9 cellular contexts compared by ENCODE assay signal in genomic region chr13:33611016-33611805, GRCh38.
DNase-seq lines count a peak whose midpoint lies in the region; ATAC-seq and TF ChIP-seq lines count a peak whose summit lies in the region.
"Had no signal": no experiment of that assay in that cellular context is flagged by ENCODE, and none has a peak within 500 bp of the region (broad histone marks: within the 10 kb centered on the region; RNA-seq: fewer than 3 reads in every experiment).

No MANE protein-coding gene starts in this region.

- H3K4me3 Mint-ChIP-seq in MCF 10A (ENCODE audit: unreplicated experiment) (no peak overlapping the region), immature natural killer cell (peak overlapping the region in 1 of 5 donors; percentile 82)

- no TSS peak for BruUV-seq in MCF 10A (replicated peaks; lab: Mats Ljungman, UMichigan)

- H3K36me3 Mint-ChIP-seq in MCF 10A (ENCODE audit: insufficient read depth, unreplicated experiment) = no peaks in the 10 kb centered on the region
- H3K36me3 Mint-ChIP-seq in immature natural killer cell = peaks cover 0 to 3% (median 0%) of the 10 kb centered on the region in 3 donors

- H3K27me3 Mint-ChIP-seq in MCF 10A (ENCODE audit: insufficient read depth, unreplicated experiment) = no peaks in the 10 kb centered on the region
- peaks cover 5 to 11% (median 6%) of the 10 kb centered on the region in 3 donors for H3K27me3 Mint-ChIP-seq in immature natural killer cell (ENCODE audit: low read depth in 3 of 3)

- TF ChIP-seq POLR2A in breast epithelium (IDR thresholded peaks at IDR 0.05) = no peak

- ATAC-seq in mucosa of descending colon (no peak), GM21381 (IDR thresholded peaks at IDR 0.05; ENCODE audit: unreplicated experiment) (no peak)

- H3K4me3 ChIP-seq in breast epithelium (peak overlapping the region in 2 of 3 donors; percentile 7 to 50), ectodermal cell (ENCODE audit: insufficient read depth, low read depth, low read length) (no peak overlapping the region), mucosa of descending colon (no peak overlapping the region)

- H3K27ac Mint-ChIP-seq in MCF 10A (ENCODE audit: low read depth, unreplicated experiment) (no peak overlapping the region), immature natural killer cell (peak overlapping the region in 2 of 6 donors; percentile 74 to 81)

- H3K36me3 ChIP-seq in breast epithelium = no peaks in the 10 kb centered on the region
- H3K36me3 ChIP-seq in ectodermal cell (ENCODE audit: control insufficient read depth, insufficient read depth, low read length) = no peaks in the 10 kb centered on the region
- H3K36me3 ChIP-seq in mucosa of descending colon (ENCODE audit: low read depth) = no peaks in the 10 kb centered on the region

- H3K27me3 ChIP-seq in breast epithelium (no peaks in the 10 kb centered on the region), ectodermal cell (ENCODE audit: control insufficient read depth, insufficient read depth, low read length, poor library complexity, severe bottlenecking) (no peaks in the 10 kb centered on the region)

- H3K27ac ChIP-seq in breast epithelium (peak overlapping the region; percentile 19 to 90), ectodermal cell (ENCODE audit: insufficient read depth, low read depth, low read length, poor library complexity, severe bottlenecking) (peak overlapping the region; percentile 62)

- intact Hi-C loops in breast epithelium (cut with DNase I; ENCODE audit: low total_unique reads) (no loop called here), MCF 10A (cut with micrococcal nuclease) (no loop called here), mucosa of descending colon (cut with DNase I, micrococcal nuclease) (no loop called here)

- peak in 1 of 2 donors; percentile 22 for DNase-seq in breast epithelium (ENCODE audit: low spot score in 2 of 2)
- no peak for DNase-seq in MCF 10A (ENCODE audit: unreplicated experiment)
- peak in 2 of 3 donors; percentile 16 to 25 for DNase-seq in mucosa of descending colon
- DNase-seq in ureter (ENCODE audit: low spot score) = peak; percentile 55
- DNase-seq in COLO668 (lab: John Stamatoyannopoulos, UW; ENCODE audit: unreplicated experiment) = no peak
- no peak for DNase-seq in immature natural killer cell
- DNase-seq: DND-41 had no signal

- no peaks in the 10 kb centered on the region for H3K9me3 Mint-ChIP-seq in MCF 10A (ENCODE audit: unreplicated experiment)
- H3K9me3 Mint-ChIP-seq in immature natural killer cell = no peaks in the 10 kb centered on the region

- H3K4me1 Mint-ChIP-seq in MCF 10A (ENCODE audit: insufficient read depth, unreplicated experiment) (no peaks in the 10 kb centered on the region), immature natural killer cell (no peaks in the 10 kb centered on the region)

- CTCF ChIA-PET in MCF 10A (lab: Yijun Ruan, JAX) = interaction anchor here (0.6 kb wide), 1 partner anchor 945 kb away, joined by 3 read pairs; no protein-coding TSS in a partner anchor

- H3K4me1 ChIP-seq in breast epithelium (no peaks in the 10 kb centered on the region), ectodermal cell (ENCODE audit: control insufficient read depth, insufficient read depth, low read length) (peaks cover 18% of the 10 kb centered on the region), mucosa of descending colon (ENCODE audit: low read depth) (no peaks in the 10 kb centered on the region)

- no peak for TF ChIP-seq CTCF in breast epithelium (IDR thresholded peaks at IDR 0.05)
- no peak for TF ChIP-seq CTCF in MCF 10A (IDR thresholded peaks at IDR 0.05; ENCODE audit: unreplicated experiment)
- TF ChIP-seq CTCF in mucosa of descending colon (IDR thresholded peaks at IDR 0.05) = no peak

- POLR2A ChIA-PET in MCF 10A (lab: Yijun Ruan, JAX) = no interaction called here

- H3K9me3 ChIP-seq in breast epithelium (no peaks in the 10 kb centered on the region), ectodermal cell (ENCODE audit: control insufficient read depth, low read length) (no peaks in the 10 kb centered on the region), mucosa of descending colon (no peaks in the 10 kb centered on the region)

- WGBS in ectodermal cell, 2 experiments = 80 to 85% methylated on average over 19 of the region's 19 CpGs

Comparison
In these comparisons a context has a peak if more than half of its experiments do, and no peak if none do; other contexts are left out.
1. DNase-seq: peak in mucosa of descending colon (2 of 3) and ureter (single experiment); none in MCF 10A (single experiment), COLO668 (single experiment) and immature natural killer cell (0 of 3).
2. H3K4me3 ChIP-seq: peak in breast epithelium (2 of 3); none in ectodermal cell (single experiment) and mucosa of descending colon (single experiment).